ENCODE assay signal across 8 cellular contexts in genomic region chr17:77127735-77128361, GRCh38. TPM values are rescaled to one million over a fixed set of nuclear protein-coding genes. Genes with fewer than 3 reads are reported as not detected.
DNase-seq lines count a peak whose midpoint lies in the region; ATAC-seq lines count a peak whose summit lies in the region.

No MANE protein-coding gene starts in this region.

- H3K4me3 ChIP-seq in esophagus (ENCODE audit: low read depth in 1 of 2, low read length in 2 of 2) (no peak overlapping the region), skeletal muscle satellite cell (ENCODE audit: low read length) (peak overlapping the region; percentile 1)

- H3K27me3 ChIP-seq in esophagus (ENCODE audit: control insufficient read depth in 1 of 2, insufficient read depth in 2 of 2, low read length in 2 of 2) (no peaks in the 10 kb centered on the region), skeletal muscle satellite cell (ENCODE audit: control insufficient read depth, insufficient read depth, low read length) (no peaks in the 10 kb centered on the region)

- H3K27ac ChIP-seq in esophagus (ENCODE audit: low read depth in 2 of 2, low read length in 1 of 2): peak overlapping the region; percentile 9 to 52

- H3K9ac ChIP-seq in skeletal muscle satellite cell (ENCODE audit: low read depth, low read length): peak overlapping the region; percentile 53

- ATAC-seq in GM21360 (IDR thresholded peaks at IDR 0.05; ENCODE audit: unreplicated experiment): no peak

- H3K36me3 ChIP-seq in esophagus (ENCODE audit: control insufficient read depth in 2 of 2, insufficient read depth in 2 of 2, low read length in 1 of 2) (no peaks in the 10 kb centered on the region), skeletal muscle satellite cell (ENCODE audit: insufficient read depth, low read length) (no peaks in the 10 kb centered on the region)

- peak overlapping the region; percentile 52 for H3K4me2 ChIP-seq in skeletal muscle satellite cell (ENCODE audit: low read length)

- 55 to 58% methylated on average over 18 of the region's 18 CpGs for WGBS in esophagus, 2 donors

- DNase-seq in H4 (ENCODE audit: low spot score) (peak; percentile 65), COR-L47 (lab: John Stamatoyannopoulos, UW) (no peak), NCI-H345 (lab: John Stamatoyannopoulos, UW) (no peak), D341Med (ENCODE audit: low spot score) (no peak)
- peak; percentile 68 for DNase-seq in activated CD8-positive, alpha-beta memory T cell treated with anti-CD3 and anti-CD28 coated beads, Interleukin-2, amount 50 U/mL, for 1 hour (ENCODE audit: extremely low read depth)

- H3K4me1 ChIP-seq in esophagus (ENCODE audit: control insufficient read depth in 2 of 2, insufficient read depth in 2 of 2, low read length in 1 of 2): peaks cover 0 to 8% of the 10 kb centered on the region in 2 donors
- H3K4me1 ChIP-seq in skeletal muscle satellite cell (ENCODE audit: control insufficient read depth, insufficient read depth, low read length): peaks cover 73% of the 10 kb centered on the region

- no peaks in the 10 kb centered on the region for H3K9me3 ChIP-seq in esophagus (ENCODE audit: control insufficient read depth in 2 of 2, insufficient read depth in 1 of 2, low read depth in 1 of 2, low read length in 1 of 2)
- no peaks in the 10 kb centered on the region for H3K9me3 ChIP-seq in skeletal muscle satellite cell (replicated peaks; ENCODE audit: low read length)

RNA-seq across cellular contexts. Expression of gene SEC14L1, which starts 12.9 kb away (rescaled TPM):
- 33.7 and 41.8 TPM in 2 replicates for total RNA-seq in H4 (2014; rRNA removed; shearing (Covaris generic))
- 10 to 100 TPM; 15.5 to 49.5 TPM for polyA plus RNA-seq in esophagus
- total RNA-seq in skeletal muscle satellite cell (2012; rRNA removed): 25.1 and 27.9 TPM in 2 replicates

Comparison
In these comparisons a context has a peak if more than half of its experiments do, and no peak if none do; other contexts are left out.
1. DNase-seq: peak in H4 (single experiment) and activated CD8-positive, alpha-beta memory T cell treated with anti-CD3 and anti-CD28 coated beads, Interleukin-2, amount 50 U/mL, for 1 hour (single experiment); none in COR-L47 (single experiment), NCI-H345 (single experiment) and D341Med (single experiment).